Comparison of ENCODE assay signal across 13 cellular contexts in genomic region chr5:151023047-151023615, GRCh38. TPM values are rescaled to one million over a fixed set of nuclear protein-coding genes. Genes with fewer than 3 reads are reported as not detected.
DNase-seq lines count a peak whose midpoint lies in the region; ATAC-seq and TF ChIP-seq lines count a peak whose summit lies in the region.
"Had no signal": no experiment of that assay in that cellular context is flagged by ENCODE, and none has a peak within 500 bp of the region (broad histone marks: within the 10 kb centered on the region; RNA-seq: fewer than 3 reads in every experiment).

No MANE protein-coding gene starts in this region.

- no peak for TF ChIP-seq CTCF in choroid plexus epithelial cell (conservative IDR thresholded peaks at IDR 0.05; ENCODE audit: low read depth, low read length)

- 89 to 93% methylated on average over 5 of the region's 5 CpGs for WGBS in GM23248 (ENCODE audit: low coverage in 1 of 2, low lambda C conversion rate in 2 of 2, missing lambda C conversion rate in 2 of 2), 2 experiments

- peak; percentile 26 for DNase-seq in GM23248
- peak; percentile 17 for DNase-seq in choroid plexus epithelial cell (ENCODE audit: low read depth)
- DNase-seq in iris pigment epithelial cell (ENCODE audit: low read depth) = peak; percentile 44
- no peak for DNase-seq in stimulated activated effector memory CD8-positive, alpha-beta T cell treated with anti-CD3 and anti-CD28 coated beads, Interleukin-12 subunit alpha, Interleukin-12 subunit beta, amount 100 ng/mL, for 72 hours (ENCODE audit: low spot score in 2 of 2)
- no peak for DNase-seq in DMS53 treated with DMSO at 0.1 percent for 48 hours (lab: John Stamatoyannopoulos, UW; ENCODE audit: unreplicated experiment)
- no peak for DNase-seq in T1000 (lab: John Stamatoyannopoulos, UW)
- DNase-seq: activated CD4-positive, alpha-beta T cell treated with anti-CD3 and anti-CD28 coated beads, Interleukin-2, amount 50 U/mL, for 1 hour; CD4-positive, CD25-positive, alpha-beta regulatory T cell; NCI-H1048 had no signal

- ATAC-seq in stimulated activated effector memory CD8-positive, alpha-beta T cell treated with anti-CD3 and anti-CD28 coated beads, Interleukin-12 subunit alpha, Interleukin-12 subunit beta, amount 100 ng/mL, for 72 hours = no peak
- ATAC-seq in GM21737 (IDR thresholded peaks at IDR 0.05; ENCODE audit: unreplicated experiment) = no peak
- no peak for ATAC-seq in HG03139 (IDR thresholded peaks at IDR 0.05; ENCODE audit: unreplicated experiment)
- ATAC-seq: Panc1 had no signal

- H3K4me2 ChIP-seq in GM23248 (ENCODE audit: unreplicated experiment) = no peak overlapping the region

- no peaks in the 10 kb centered on the region for H3K9me3 Mint-ChIP-seq in stimulated activated effector memory CD8-positive, alpha-beta T cell treated with anti-CD3 and anti-CD28 coated beads, Interleukin-12 subunit alpha, Interleukin-12 subunit beta, amount 100 ng/mL, for 72 hours
- H3K9me3 Mint-ChIP-seq: CD4-positive, CD25-positive, alpha-beta regulatory T cell had no signal

- H3K9me3 ChIP-seq in GM23248 (ENCODE audit: low read depth) = no peaks in the 10 kb centered on the region

- in situ Hi-C loops in GM23248 (cut with MboI) = no loop called here

- H3K4me1 ChIP-seq in GM23248 (ENCODE audit: insufficient read depth) = no peaks in the 10 kb centered on the region

- H3K9ac ChIP-seq in GM23248 = no peak overlapping the region

- H3K27ac ChIP-seq in GM23248 = no peak overlapping the region

- H3K4me1 Mint-ChIP-seq in stimulated activated effector memory CD8-positive, alpha-beta T cell treated with anti-CD3 and anti-CD28 coated beads, Interleukin-12 subunit alpha, Interleukin-12 subunit beta, amount 100 ng/mL, for 72 hours = peaks cover 34% of the 10 kb centered on the region

- H4K20me1 ChIP-seq in GM23248 (ENCODE audit: insufficient read depth) = no peaks in the 10 kb centered on the region

- H3K27me3 ChIP-seq in GM23248 (replicated peaks; ENCODE audit: insufficient read depth) = no peaks in the 10 kb centered on the region

- no peak overlapping the region for H2AFZ ChIP-seq in GM23248

- H3K4me3 ChIP-seq in GM23248 (no peak overlapping the region), choroid plexus epithelial cell (ENCODE audit: low read depth, low read length) (no peak overlapping the region)

- H3K36me3 Mint-ChIP-seq in stimulated activated effector memory CD8-positive, alpha-beta T cell treated with anti-CD3 and anti-CD28 coated beads, Interleukin-12 subunit alpha, Interleukin-12 subunit beta, amount 100 ng/mL, for 72 hours = peaks cover 75% of the 10 kb centered on the region
- H3K36me3 Mint-ChIP-seq: activated naive CD8-positive, alpha-beta T cell had no signal

- no peaks in the 10 kb centered on the region; the same call in 1 of the 2 replicates for H3F3A ChIP-seq in GM23248 (ENCODE audit: insufficient read depth)

- no peaks in the 10 kb centered on the region for H3K79me2 ChIP-seq in GM23248 (ENCODE audit: insufficient read depth)

- H3K4me3 Mint-ChIP-seq in stimulated activated effector memory CD8-positive, alpha-beta T cell treated with anti-CD3 and anti-CD28 coated beads, Interleukin-12 subunit alpha, Interleukin-12 subunit beta, amount 100 ng/mL, for 72 hours = no peak overlapping the region
- H3K4me3 Mint-ChIP-seq: activated naive CD8-positive, alpha-beta T cell had no signal

- peak overlapping the region; percentile 63 for H3K27ac Mint-ChIP-seq in stimulated activated effector memory CD8-positive, alpha-beta T cell treated with anti-CD3 and anti-CD28 coated beads, Interleukin-12 subunit alpha, Interleukin-12 subunit beta, amount 100 ng/mL, for 72 hours
- H3K27ac Mint-ChIP-seq: activated naive CD8-positive, alpha-beta T cell; CD4-positive, CD25-positive, alpha-beta regulatory T cell had no signal

- H3K9me2 ChIP-seq in GM23248 (ENCODE audit: insufficient read depth) = no peaks in the 10 kb centered on the region

- H3K36me3 ChIP-seq in GM23248 (ENCODE audit: low read depth) = no peaks in the 10 kb centered on the region

RNA-seq across cellular contexts. Expression of gene GPX3, which starts 2.7 kb away (rescaled TPM):
- total RNA-seq in GM23248 (2014; rRNA removed; shearing (Covaris generic)) = 2.4 and 3.0 TPM in 2 replicates
- polyA plus RNA-seq in GM23248 (2016; fragmentation: Nextera tagmentation; extraction: Ambion mirVana) = 4.2 and 4.4 TPM in 2 replicates

RNA-seq across cellular contexts. Expression of gene TNIP1, which starts 57.7 kb away (rescaled TPM):
- total RNA-seq in GM23248 (2014; rRNA removed; shearing (Covaris generic)) = 88.8 and 92.1 TPM in 2 replicates
- polyA plus RNA-seq in GM23248 (2016; fragmentation: Nextera tagmentation; extraction: Ambion mirVana) = 43.1 and 43.2 TPM in 2 replicates

Comparison
In these comparisons a context has a peak if more than half of its experiments do, and no peak if none do; other contexts are left out.
1. DNase-seq: peak in GM23248 (single experiment), choroid plexus epithelial cell (single experiment) and iris pigment epithelial cell (single experiment); none in stimulated activated effector memory CD8-positive, alpha-beta T cell treated with anti-CD3 and anti-CD28 coated beads, Interleukin-12 subunit alpha, Interleukin-12 subunit beta, amount 100 ng/mL, for 72 hours (0 of 2), DMS53 treated with DMSO at 0.1 percent for 48 hours (single experiment) and T1000 (single experiment).